ENCODE assay signal across 13 cellular contexts in the genomic region with DNA sequence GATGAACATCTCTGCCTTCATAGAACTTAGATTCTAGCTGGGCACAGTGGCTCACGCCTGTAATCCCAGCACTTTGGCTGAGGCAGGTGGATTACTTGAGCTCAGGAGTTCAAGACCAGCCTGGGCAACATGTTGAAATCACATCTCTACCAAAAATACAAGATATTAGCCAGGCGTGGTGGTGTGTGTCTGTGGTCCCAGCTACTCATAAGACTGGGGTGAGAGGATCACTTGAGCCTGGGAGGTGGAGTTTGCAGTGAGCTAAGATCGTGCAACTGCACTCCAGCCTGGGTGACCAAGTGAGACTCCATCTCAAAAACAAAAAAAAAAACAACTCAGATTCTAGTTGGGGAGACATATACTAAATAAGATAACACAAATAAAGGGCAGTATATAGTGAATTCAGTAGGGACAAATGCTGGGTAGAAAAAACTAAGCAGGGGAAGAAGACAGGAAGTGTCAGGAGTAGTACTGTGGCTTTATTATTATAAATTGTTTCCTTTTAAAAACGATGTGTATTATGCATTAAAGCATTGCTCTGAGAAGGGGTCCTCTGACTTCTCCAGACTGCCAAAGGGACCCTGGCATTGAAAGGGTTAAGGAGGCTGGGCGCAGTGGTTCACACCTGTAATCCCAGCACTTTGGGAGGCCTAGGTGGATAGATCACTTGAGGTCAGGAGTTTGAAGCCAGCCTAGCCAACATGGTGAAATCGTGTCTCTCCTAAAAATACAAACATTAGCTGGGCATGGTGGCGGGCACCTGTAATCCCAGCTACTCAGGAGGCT. TPM values are rescaled to one million over a fixed set of nuclear protein-coding genes. Genes with fewer than 3 reads are reported as not detected.
DNase-seq lines count a peak whose midpoint lies in the region; ATAC-seq and TF ChIP-seq lines count a peak whose summit lies in the region.
"Had no signal": no experiment of that assay in that cellular context is flagged by ENCODE, and none has a peak within 500 bp of the region (broad histone marks: within the 10 kb centered on the region; RNA-seq: fewer than 3 reads in every experiment).

No MANE protein-coding gene starts in this region.

- H3K9me3 ChIP-seq in Peyer's patch, result no peaks in the 10 kb centered on the region
- H3K9me3 ChIP-seq: colonic mucosa, ovary, upper lobe of right lung had no signal

- TF ChIP-seq POLR2A in Peyer's patch (IDR thresholded peaks at IDR 0.05), result no peak

- peak; percentile 54 for DNase-seq in activated CD8-positive, alpha-beta memory T cell treated with anti-CD3 and anti-CD28 coated beads for 24 hours
- no peak for DNase-seq in activated CD8-positive, alpha-beta memory T cell treated with anti-CD3 and anti-CD28 coated beads, Interleukin-2, amount 50 U/mL, for 48 hours
- DNase-seq in Peyer's patch (no peak), chondrocyte (ENCODE audit: low spot score) (no peak), SKM-1 (lab: John Stamatoyannopoulos, UW; ENCODE audit: unreplicated experiment) (no peak), NOMO-1 treated with DMSO at 0.1 percent for 48 hours (lab: John Stamatoyannopoulos, UW; ENCODE audit: unreplicated experiment) (no peak), DMS153 (lab: John Stamatoyannopoulos, UW) (no peak)
- DNase-seq in stimulated activated effector memory CD8-positive, alpha-beta T cell treated with anti-CD3 and anti-CD28 coated beads, Interleukin-12 subunit alpha, Interleukin-12 subunit beta, amount 100 ng/mL, for 72 hours (ENCODE audit: low spot score in 2 of 2), result no peak
- DNase-seq: colonic mucosa, ovary, upper lobe of right lung had no signal

- peak; percentile 68 for ATAC-seq in stimulated activated effector memory CD8-positive, alpha-beta T cell treated with anti-CD3 and anti-CD28 coated beads, Interleukin-12 subunit alpha, Interleukin-12 subunit beta, amount 100 ng/mL, for 72 hours
- ATAC-seq: activated CD4-positive, CD25-positive, alpha-beta regulatory T cell treated with anti-CD3 and anti-CD28 coated beads, Interleukin-2, amount 50 U/mL, for 24 hours; upper lobe of right lung had no signal

- peak overlapping the region; percentile 37 for H3K27ac Mint-ChIP-seq in chondrocyte (ENCODE audit: unreplicated experiment)
- peak overlapping the region; percentile 91 for H3K27ac Mint-ChIP-seq in stimulated activated effector memory CD8-positive, alpha-beta T cell treated with anti-CD3 and anti-CD28 coated beads, Interleukin-12 subunit alpha, Interleukin-12 subunit beta, amount 100 ng/mL, for 72 hours

- no peaks in the 10 kb centered on the region for H3K36me3 ChIP-seq in Peyer's patch
- H3K36me3 ChIP-seq: colonic mucosa, ovary, upper lobe of right lung had no signal

- H3K27ac ChIP-seq in Peyer's patch, result peak overlapping the region; percentile 19 to 71 (median 54)
- H3K27ac ChIP-seq: colonic mucosa, ovary, SK-N-MC, upper lobe of right lung had no signal

- peaks cover 2% of the 10 kb centered on the region for H3K9me3 Mint-ChIP-seq in chondrocyte (ENCODE audit: low read depth)
- no peaks in the 10 kb centered on the region for H3K9me3 Mint-ChIP-seq in stimulated activated effector memory CD8-positive, alpha-beta T cell treated with anti-CD3 and anti-CD28 coated beads, Interleukin-12 subunit alpha, Interleukin-12 subunit beta, amount 100 ng/mL, for 72 hours

- H3K4me3 ChIP-seq in Peyer's patch, result no peak overlapping the region
- H3K4me3 ChIP-seq: colonic mucosa, ovary, SK-N-MC, upper lobe of right lung had no signal

- no peaks in the 10 kb centered on the region for H3K27me3 ChIP-seq in Peyer's patch
- H3K27me3 ChIP-seq: colonic mucosa, ovary, upper lobe of right lung had no signal

- no peaks in the 10 kb centered on the region for H3K27me3 Mint-ChIP-seq in chondrocyte (ENCODE audit: low read depth)

- no peaks in the 10 kb centered on the region for H3K36me3 Mint-ChIP-seq in chondrocyte (ENCODE audit: low read depth)
- H3K36me3 Mint-ChIP-seq in stimulated activated effector memory CD8-positive, alpha-beta T cell treated with anti-CD3 and anti-CD28 coated beads, Interleukin-12 subunit alpha, Interleukin-12 subunit beta, amount 100 ng/mL, for 72 hours, result peaks cover 11% of the 10 kb centered on the region

- H3K4me3 Mint-ChIP-seq in chondrocyte (ENCODE audit: unreplicated experiment), result no peak overlapping the region
- H3K4me3 Mint-ChIP-seq in stimulated activated effector memory CD8-positive, alpha-beta T cell treated with anti-CD3 and anti-CD28 coated beads, Interleukin-12 subunit alpha, Interleukin-12 subunit beta, amount 100 ng/mL, for 72 hours, result peak overlapping the region; percentile 64

- H3K4me1 ChIP-seq in Peyer's patch, result peaks cover 0 to 38% (median 21%) of the 10 kb centered on the region in 4 donors

- peaks cover 77% of the 10 kb centered on the region for H3K4me1 Mint-ChIP-seq in chondrocyte (ENCODE audit: low read depth)
- peaks cover 77% of the 10 kb centered on the region for H3K4me1 Mint-ChIP-seq in stimulated activated effector memory CD8-positive, alpha-beta T cell treated with anti-CD3 and anti-CD28 coated beads, Interleukin-12 subunit alpha, Interleukin-12 subunit beta, amount 100 ng/mL, for 72 hours

- TF ChIP-seq CTCF in Peyer's patch (IDR thresholded peaks at IDR 0.05), result no peak
- no peak for TF ChIP-seq CTCF in chondrocyte (IDR thresholded peaks at IDR 0.05)

RNA-seq across cellular contexts. Expression of a gene that starts 46.7 kb away (rescaled TPM):
- 10 to 100 TPM; 10.3 to 52.0 (median 22.3) TPM for total RNA-seq in Peyer's patch
- total RNA-seq in chondrocyte, result 74.4 to 90.7 TPM (median 85.7 TPM) in 3 replicates
